14 cellular contexts compared by ENCODE assay signal in genomic region chr4:155367608-155368007, GRCh38. TPM values are rescaled to one million over a fixed set of nuclear protein-coding genes. Genes with fewer than 3 reads are reported as not detected.
DNase-seq lines count a peak whose midpoint lies in the region; ATAC-seq, FAIRE-seq and TF ChIP-seq lines count a peak whose summit lies in the region.
"Had no signal": no experiment of that assay in that cellular context is flagged by ENCODE, and none has a peak within 500 bp of the region (broad histone marks: within the 10 kb centered on the region; RNA-seq: fewer than 3 reads in every experiment).

No MANE protein-coding gene starts in this region.

- H3K36me3 Mint-ChIP-seq in MCF 10A (ENCODE audit: insufficient read depth, unreplicated experiment) = peaks cover 17% of the 10 kb centered on the region

- H3K4me2 ChIP-seq in mammary epithelial cell (ENCODE audit: insufficient read depth, low read depth, low read length) = no peak overlapping the region
- H3K4me2 ChIP-seq: A549 had no signal

- H3K27me3 Mint-ChIP-seq in MCF 10A (ENCODE audit: insufficient read depth, unreplicated experiment) = no peaks in the 10 kb centered on the region
- H3K27me3 Mint-ChIP-seq: CD4-positive, alpha-beta T cell had no signal

- H3K9me3 ChIP-seq in mammary epithelial cell (replicated peaks; ENCODE audit: insufficient read depth, low read length) = no peaks in the 10 kb centered on the region
- H3K9me3 ChIP-seq: A549 had no signal

- ATAC-seq in HG02642 (IDR thresholded peaks at IDR 0.05; ENCODE audit: poor library complexity, unreplicated experiment) = peak; percentile 80
- ATAC-seq in HG03442 (IDR thresholded peaks at IDR 0.05; ENCODE audit: unreplicated experiment) = peak; percentile 88
- ATAC-seq: A549 had no signal

- dilution Hi-C loops in mammary epithelial cell (cut with HindIII; ENCODE audit: low sequenced_read_pairs) = no loop called here

- DNase-seq in mammary epithelial cell = peak; percentile 1
- DNase-seq in MCF 10A (ENCODE audit: unreplicated experiment) = no peak
- no peak for DNase-seq in DMS153 treated with DMSO at 0.1 percent for 48 hours (lab: John Stamatoyannopoulos, UW; ENCODE audit: unreplicated experiment)
- no peak for DNase-seq in NCI-H2107 treated with DMSO at 0.1 percent for 48 hours (lab: John Stamatoyannopoulos, UW; ENCODE audit: unreplicated experiment)
- DNase-seq in GM12891 (ENCODE audit: insufficient read length, low spot score) = no peak
- DNase-seq in NOMO-1 treated with DMSO at 0.1 percent for 48 hours (lab: John Stamatoyannopoulos, UW; ENCODE audit: unreplicated experiment) = no peak
- DNase-seq: CD4-positive, alpha-beta T cell; IMR-90; NCI-H1092 treated with DMSO at 0.1 percent for 48 hours; small intestine had no signal

- POLR2A ChIA-PET in MCF 10A (lab: Yijun Ruan, JAX) = interaction anchor here (1.7 kb wide), 1 partner anchor 8 kb away, joined by 6 read pairs; no protein-coding TSS in a partner anchor

- no peak overlapping the region for H3K9ac ChIP-seq in mammary epithelial cell (ENCODE audit: insufficient read depth, low read length)

- FAIRE-seq in GM12891 (lab: Jason Lieb, UNC) = no peak
- FAIRE-seq: A549, islet of Langerhans, small intestine had no signal

- H3K27ac ChIP-seq in mammary epithelial cell (ENCODE audit: insufficient read depth, low read depth, low read length) = no peak overlapping the region
- H3K27ac ChIP-seq: A549 had no signal

- TF ChIP-seq CTCF in mammary epithelial cell (conservative IDR thresholded peaks at IDR 0.05 in 1 of 2, IDR thresholded peaks at IDR 0.05 in 1 of 2; ENCODE audit: extremely low read depth in 1 of 2, insufficient read depth in 1 of 2, low read depth in 1 of 2, low read length in 2 of 2) = no peak
- TF ChIP-seq CTCF in MCF 10A (IDR thresholded peaks at IDR 0.05; ENCODE audit: unreplicated experiment) = no peak

- no peaks in the 10 kb centered on the region for H3K9me3 Mint-ChIP-seq in MCF 10A (ENCODE audit: unreplicated experiment)
- H3K9me3 Mint-ChIP-seq: CD4-positive, alpha-beta T cell had no signal

- H3K27me3 ChIP-seq in mammary epithelial cell (ENCODE audit: insufficient read depth, low read length) = no peaks in the 10 kb centered on the region

- in situ Hi-C loops in mammary epithelial cell (cut with MboI; ENCODE audit: low sequenced_read_pairs in 2 of 2) = loop anchor here (10.0 to 25.0 kb wide), 2 partner anchors 380 to 383 kb away; no protein-coding TSS in a partner anchor

- intact Hi-C loops in mammary epithelial cell (cut with micrococcal nuclease) (no loop called here), MCF 10A (cut with micrococcal nuclease) (no loop called here)

- H3K36me3 ChIP-seq in mammary epithelial cell (ENCODE audit: insufficient read depth, low read length) = no peaks in the 10 kb centered on the region

- no peak overlapping the region for H2AFZ ChIP-seq in mammary epithelial cell (ENCODE audit: low read depth, low read length)

- TF ChIP-seq POLR2A in GM12891 (IDR thresholded peaks at IDR 0.05; ENCODE audit: low read depth, low read length) = no peak

- no peaks in the 10 kb centered on the region for H3K4me1 Mint-ChIP-seq in MCF 10A (ENCODE audit: insufficient read depth, unreplicated experiment)

- CTCF ChIA-PET in mammary epithelial cell (lab: Charles Lee; ENCODE audit: low non-redundant PET) = no interaction called here
- CTCF ChIA-PET in MCF 10A (lab: Yijun Ruan, JAX) = interaction anchor here (0.6 to 2.0 kb wide), 8 partner anchors 13 to 928 kb away, joined by 3 to 13 read pairs (median 4); no protein-coding TSS in a partner anchor

- no peaks in the 10 kb centered on the region for H4K20me1 ChIP-seq in mammary epithelial cell (ENCODE audit: insufficient read depth, low read length)

- no peaks in the 10 kb centered on the region for H3K4me1 ChIP-seq in mammary epithelial cell (ENCODE audit: insufficient read depth, low read length)
- H3K4me1 ChIP-seq: A549 had no signal

- H3K27ac Mint-ChIP-seq in MCF 10A (ENCODE audit: low read depth, unreplicated experiment) = no peak overlapping the region
- H3K27ac Mint-ChIP-seq: CD4-positive, alpha-beta T cell had no signal

- no peaks in the 10 kb centered on the region for H3K79me2 ChIP-seq in mammary epithelial cell (ENCODE audit: insufficient read depth, low read length)

- WGBS in mammary epithelial cell (ENCODE audit: low coverage, missing lambda C conversion rate) = 100% methylated on average over 2 of the region's 2 CpGs

- no peak overlapping the region for H3K4me3 ChIP-seq in mammary epithelial cell (replicated peaks in 1 of 3; ENCODE audit: insufficient read depth in 1 of 3, low read depth in 2 of 3, low read length in 3 of 3)
- H3K4me3 ChIP-seq: A549 had no signal

- no peak overlapping the region for H3K4me3 Mint-ChIP-seq in MCF 10A (ENCODE audit: unreplicated experiment)
- H3K4me3 Mint-ChIP-seq: CD4-positive, alpha-beta T cell had no signal

- BruUV-seq in mammary epithelial cell (replicated peaks; lab: Mats Ljungman, UMichigan) (no TSS peak), MCF 10A (replicated peaks; lab: Mats Ljungman, UMichigan) (no TSS peak)

TF ChIP-seq in GM12891, 5 proteins besides CTCF, POLR2A, EP300 and RAD21:
- TF ChIP-seq POU2F2 (IDR thresholded peaks at IDR 0.05; ENCODE audit: low read depth, low read length) (no peak), PAX5 (IDR thresholded peaks at IDR 0.05; ENCODE audit: insufficient read depth, low read length, severe bottlenecking) (no peak), TAF1 (IDR thresholded peaks at IDR 0.05; ENCODE audit: low read depth, low read length) (no peak), POLR2AphosphoS5 (IDR thresholded peaks at IDR 0.05; ENCODE audit: low read depth, low read length) (no peak), SPI1 (IDR thresholded peaks at IDR 0.05; ENCODE audit: low read depth, low read length) (no peak)

RNA-seq across cellular contexts. Expression of gene MAP9, which starts 9.2 kb away (rescaled TPM):
- total RNA-seq in mammary epithelial cell = 10 to 100 TPM; 20.0 to 21.8 TPM
- polyA plus RNA-seq in mammary epithelial cell = 6.1 TPM
- 8.8 TPM for polyA minus RNA-seq in mammary epithelial cell
- 13.2 and 14.2 TPM in 2 replicates for total RNA-seq in MCF 10A (2022)
- polyA plus RNA-seq in GM12891 (2012; ENCODE audit: low read depth, missing spikeins) = 2.0 TPM
